ENCODE assay signal across 26 cellular contexts in genomic region chr18:72910045-72910444, GRCh38. TPM values are rescaled to one million over a fixed set of nuclear protein-coding genes. Genes with fewer than 3 reads are reported as not detected.
"Had no signal": no experiment of that assay in that cellular context is flagged by ENCODE, and none has a peak within 500 bp of the region (broad histone marks: within the 10 kb centered on the region; RNA-seq: fewer than 3 reads in every experiment).

No MANE protein-coding gene starts in this region.

- H3K9me3 ChIP-seq: SJSA1 had no signal

- ATAC-seq: activated CD8-positive, alpha-beta memory T cell treated with anti-CD3 and anti-CD28 coated beads, Interleukin-2, amount 10 ng/mL, durations not matched to agents 7 days and 5 days; activated naive CD4-positive, alpha-beta T cell treated with anti-CD3 and anti-CD28 coated beads, Interleukin-2, amount 50 U/mL, for 72 hours; activated naive CD8-positive, alpha-beta T cell treated with anti-CD3 and anti-CD28 coated beads, Interleukin-2, amount 50 U/mL, for 24 hours; K562; WTC11 had no signal

- H3K27me3 ChIP-seq: SJSA1 had no signal

- H3K27ac ChIP-seq: SJSA1 had no signal

- H3K36me3 ChIP-seq: SJSA1 had no signal

- DNase-seq: activated CD4-positive, alpha-beta T cell treated with anti-CD3 and anti-CD28 coated beads, Interleukin-2, amount 10 ng/mL, durations not matched to agents 24 days and 14 days; activated CD4-positive, alpha-beta T cell treated with anti-CD3 and anti-CD28 coated beads, Interleukin-2, amount 50 U/mL, for 48 hours; activated CD4-positive, CD25-positive, alpha-beta regulatory T cell treated with anti-CD3 and anti-CD28 coated beads, Interleukin-2, amount 50 U/mL, for 72 hours; activated CD8-positive, alpha-beta memory T cell treated with anti-CD3 and anti-CD28 coated beads, Interleukin-2, amount 10 ng/mL, durations not matched to agents 7 days and 5 days; activated effector memory CD4-positive, alpha-beta T cell treated with anti-CD3 and anti-CD28 coated beads, Interleukin-2, amount 50 U/mL, for 16 hours; activated naive CD4-positive, alpha-beta T cell treated with Interleukin-2 at 50 U/mL for 16 hours; activated naive CD8-positive, alpha-beta T cell treated with anti-CD3 and anti-CD28 coated beads, Interleukin-2, amount 50 U/mL, for 24 hours; activated T-cell treated with anti-CD3 and anti-CD28 coated beads, Interleukin-2, amount 50 U/mL, for 24 hours; amygdala; Karpas-422; NCI-H1048; NCI-H146; NCI-H187 treated with DMSO at 0.1 percent for 48 hours; NCI-H2081 treated with DMSO at 0.1 percent for 48 hours; NCI-H2171; NCI-H226; NCI-H510A; NCI-H526 treated with DMSO at 0.1 percent for 48 hours; NCI-H82; SHP77 had no signal

- H3K4me1 ChIP-seq: SJSA1 had no signal

- H3K4me3 ChIP-seq: K562, SJSA1 had no signal

RNA-seq across cellular contexts. Expression of gene NETO1, which starts 42.3 kb away (rescaled TPM):
- total RNA-seq: activated CD4-positive, alpha-beta T cell treated with anti-CD3 and anti-CD28 coated beads, Interleukin-2, amount 10 ng/mL, durations not matched to agents 24 days and 14 days; activated CD8-positive, alpha-beta memory T cell treated with anti-CD3 and anti-CD28 coated beads, Interleukin-2, amount 10 ng/mL, durations not matched to agents 7 days and 5 days; activated naive CD4-positive, alpha-beta T cell treated with anti-CD3 and anti-CD28 coated beads, Interleukin-2, amount 50 U/mL, for 72 hours; activated T-helper 1 cell treated with anti-CD3 and anti-CD28 coated beads, Interleukin-12 subunit alpha, Interleukin-12 subunit beta, Interleukin-2, Interleukin-4 antibody, amounts not matched to agents 30 ng/mL and 10 ng/mL and 1 ng/mL, durations not matched to agents 14 hours and 24 hours and 36 hours; K562; OCI-LY7; SJSA1 had no signal
